24 cellular contexts compared by ENCODE assay signal in genomic region chr11:132980721-132981120, GRCh38.
"Had no signal": no experiment of that assay in that cellular context is flagged by ENCODE, and none has a peak within 500 bp of the region (broad histone marks: within the 10 kb centered on the region; RNA-seq: fewer than 3 reads in every experiment).

No MANE protein-coding gene starts in this region.

- H3K9me3 Mint-ChIP-seq: activated B cell treated with CpG ODN at 0.5 μM for 24 hours; activated CD8-positive, alpha-beta T cell treated with anti-CD3 and anti-CD28 coated beads for 36 hours; activated T-cell treated with anti-CD3 and anti-CD28 coated beads, Interleukin-2, amount 50 U/mL, for 4 hours; activated T-helper 17 cell treated with anti-CD3 and anti-CD28 coated beads, Interleukin-2, amount 50 U/mL, for 72 hours; nephron had no signal

- H3K9me3 ChIP-seq: neutrophil, thyroid gland had no signal

- H3K4me1 Mint-ChIP-seq: activated B cell treated with CpG ODN at 0.5 μM for 24 hours; activated T-helper 17 cell treated with anti-CD3 and anti-CD28 coated beads, Interleukin-2, amount 50 U/mL, for 72 hours; nephron; stimulated activated memory B cell treated with anti-CD40 and anti-IgM and Interleukin-4, amounts not matched to agents 10 μg/mL and 1 μg/mL and 100 μg/mL, for 72 hours; stimulated activated naive CD8-positive, alpha-beta T cell treated with anti-CD3 and anti-CD28 coated beads, Interleukin-15, amount 100 ng/mL, for 72 hours had no signal

- H3K27me3 Mint-ChIP-seq: activated B cell treated with CpG ODN at 0.5 μM for 24 hours; stimulated activated memory B cell treated with anti-CD40 and anti-IgM and Interleukin-4, amounts not matched to agents 10 μg/mL and 1 μg/mL and 100 μg/mL, for 72 hours; stimulated activated naive CD8-positive, alpha-beta T cell treated with anti-CD3 and anti-CD28 coated beads, Interleukin-15, amount 100 ng/mL, for 72 hours had no signal

- H3K36me3 ChIP-seq: brain microvascular endothelial cell, neutrophil, thyroid gland had no signal

- H3K4me3 Mint-ChIP-seq: activated B cell treated with CpG ODN at 0.5 μM for 24 hours; activated CD8-positive, alpha-beta T cell treated with anti-CD3 and anti-CD28 coated beads for 36 hours; activated T-cell treated with anti-CD3 and anti-CD28 coated beads, Interleukin-2, amount 50 U/mL, for 4 hours; activated T-helper 17 cell treated with anti-CD3 and anti-CD28 coated beads, Interleukin-2, amount 50 U/mL, for 72 hours; nephron; stimulated activated memory B cell treated with anti-CD40 and anti-IgM and Interleukin-4, amounts not matched to agents 10 μg/mL and 1 μg/mL and 100 μg/mL, for 72 hours; stimulated activated naive CD8-positive, alpha-beta T cell treated with anti-CD3 and anti-CD28 coated beads, Interleukin-15, amount 100 ng/mL, for 72 hours had no signal

- H3K27me3 ChIP-seq: brain microvascular endothelial cell, neutrophil, thyroid gland had no signal

- H3K36me3 Mint-ChIP-seq: stimulated activated memory B cell treated with anti-CD40 and anti-IgM and Interleukin-4, amounts not matched to agents 10 μg/mL and 1 μg/mL and 100 μg/mL, for 72 hours had no signal

- DNase-seq: activated B cell treated with CpG ODN at 0.5 μM for 24 hours; activated CD4-positive, alpha-beta T cell treated with anti-CD3 and anti-CD28 coated beads, Interleukin-2, amount 50 U/mL, for 1 hour; activated CD8-positive, alpha-beta T cell treated with anti-CD3 and anti-CD28 coated beads for 36 hours; activated gamma-delta T cell treated with Interleukin-2 at 50 U/mL for 16 hours; activated naive CD4-positive, alpha-beta T cell treated with anti-CD3 and anti-CD28 coated beads, Interleukin-2, amount 50 U/mL, for 16 hours; activated T-cell treated with anti-CD3 and anti-CD28 coated beads, Interleukin-2, amount 50 U/mL, for 4 hours; amniotic stem cell; brain microvascular endothelial cell; caudate nucleus; cortex of kidney; left colon; mammary epithelial cell; stimulated activated CD4-positive, alpha-beta T cell treated with anti-CD3 and anti-CD28 coated beads, Interleukin-12 subunit alpha, Interleukin-12 subunit beta, amount 100 ng/mL, for 4 hours; stimulated activated CD4-positive, alpha-beta T cell treated with anti-CD3 and anti-CD28 coated beads, Interleukin-4, amount 100 ng/mL, for 4 hours; stimulated activated CD8-positive, alpha-beta memory T cell treated with anti-CD3 and anti-CD28 coated beads, Interleukin-4, amount 100 ng/mL, for 48 hours; stimulated activated naive CD8-positive, alpha-beta T cell treated with anti-CD3 and anti-CD28 coated beads, Interleukin-15, amount 100 ng/mL, for 72 hours; substantia nigra; T-helper 2 cell; thyroid gland had no signal

- H3K4me3 ChIP-seq: skin epidermis, thyroid gland had no signal

- H3K4me1 ChIP-seq: thyroid gland had no signal

- H3K27ac Mint-ChIP-seq: activated B cell treated with CpG ODN at 0.5 μM for 24 hours; activated CD8-positive, alpha-beta T cell treated with anti-CD3 and anti-CD28 coated beads for 36 hours; activated T-helper 17 cell treated with anti-CD3 and anti-CD28 coated beads, Interleukin-2, amount 50 U/mL, for 72 hours; nephron; stimulated activated memory B cell treated with anti-CD40 and anti-IgM and Interleukin-4, amounts not matched to agents 10 μg/mL and 1 μg/mL and 100 μg/mL, for 72 hours; stimulated activated naive CD8-positive, alpha-beta T cell treated with anti-CD3 and anti-CD28 coated beads, Interleukin-15, amount 100 ng/mL, for 72 hours had no signal

- H3K27ac ChIP-seq: brain microvascular endothelial cell, neutrophil, skin epidermis, thyroid gland had no signal
